Comparison of ENCODE assay signal across 1 cellular context in the genomic region with DNA sequence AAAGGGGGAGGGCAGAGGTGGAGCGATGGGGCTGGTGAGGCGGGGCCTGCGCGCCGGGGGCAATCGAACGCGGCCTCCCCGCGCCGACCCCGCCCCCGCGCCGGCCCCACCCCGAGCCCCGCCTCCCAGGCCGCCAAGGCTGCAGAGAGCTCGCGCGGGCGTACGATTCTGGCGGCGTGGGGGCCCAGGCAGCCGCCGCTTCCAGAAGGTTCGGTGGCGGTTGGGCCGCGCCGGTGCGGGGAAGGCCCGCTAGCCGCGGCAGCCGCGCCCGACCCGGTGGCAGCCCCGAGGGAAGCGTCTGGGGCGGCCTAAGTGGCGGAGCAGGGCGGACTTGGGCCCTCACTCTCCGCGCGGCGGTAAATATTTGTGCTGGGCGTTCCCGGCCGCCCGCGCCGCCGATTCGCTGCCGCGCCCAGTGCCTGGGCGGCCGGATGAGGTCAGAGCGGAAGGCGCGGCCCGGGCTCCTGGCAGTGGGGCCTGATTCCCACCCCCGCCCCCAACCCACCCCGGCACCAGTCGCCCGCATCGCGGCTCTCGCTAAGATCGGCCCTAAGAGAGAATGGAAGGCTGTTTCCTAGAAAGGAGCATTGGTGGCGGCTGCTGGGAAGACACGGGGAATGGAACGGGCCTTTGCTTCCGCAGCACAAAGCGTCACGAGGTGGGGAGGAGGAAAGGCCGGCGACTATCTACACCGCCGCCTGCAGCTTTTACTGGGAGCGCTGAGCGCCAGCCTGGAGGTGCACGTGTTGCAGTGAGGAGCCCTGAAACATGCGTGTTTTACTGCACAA.
TF ChIP-seq lines count a peak whose summit lies in the region.

A gene with protein sequence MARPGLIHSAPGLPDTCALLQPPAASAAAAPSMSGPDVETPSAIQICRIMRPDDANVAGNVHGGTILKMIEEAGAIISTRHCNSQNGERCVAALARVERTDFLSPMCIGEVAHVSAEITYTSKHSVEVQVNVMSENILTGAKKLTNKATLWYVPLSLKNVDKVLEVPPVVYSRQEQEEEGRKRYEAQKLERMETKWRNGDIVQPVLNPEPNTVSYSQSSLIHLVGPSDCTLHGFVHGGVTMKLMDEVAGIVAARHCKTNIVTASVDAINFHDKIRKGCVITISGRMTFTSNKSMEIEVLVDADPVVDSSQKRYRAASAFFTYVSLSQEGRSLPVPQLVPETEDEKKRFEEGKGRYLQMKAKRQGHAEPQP (minus strand): TSS at position 368 of the 788 bp plus-strand sequence. CDS start 368 bp downstream, outside the sequence.

TF ChIP-seq in HepG2, 621 proteins besides CTCF, POLR2A, EP300 and RAD21 (continued from another document and continues in another):
- TF ChIP-seq ARNT2 (CRISPR knock-in tag; IDR thresholded peaks at IDR 0.05; ENCODE audit: low read depth): peak; percentile 80; the same call in 1 of the 2 replicates
- no peak for TF ChIP-seq DNMT3B (CRISPR knock-in tag; conservative IDR thresholded peaks at IDR 0.05)
- TF ChIP-seq, protein P1, sequence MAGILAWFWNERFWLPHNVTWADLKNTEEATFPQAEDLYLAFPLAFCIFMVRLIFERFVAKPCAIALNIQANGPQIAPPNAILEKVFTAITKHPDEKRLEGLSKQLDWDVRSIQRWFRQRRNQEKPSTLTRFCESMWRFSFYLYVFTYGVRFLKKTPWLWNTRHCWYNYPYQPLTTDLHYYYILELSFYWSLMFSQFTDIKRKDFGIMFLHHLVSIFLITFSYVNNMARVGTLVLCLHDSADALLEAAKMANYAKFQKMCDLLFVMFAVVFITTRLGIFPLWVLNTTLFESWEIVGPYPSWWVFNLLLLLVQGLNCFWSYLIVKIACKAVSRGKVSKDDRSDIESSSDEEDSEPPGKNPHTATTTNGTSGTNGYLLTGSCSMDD (CRISPR knock-in tag; IDR thresholded peaks at IDR 0.05): no peak
- TF ChIP-seq, protein P2, sequence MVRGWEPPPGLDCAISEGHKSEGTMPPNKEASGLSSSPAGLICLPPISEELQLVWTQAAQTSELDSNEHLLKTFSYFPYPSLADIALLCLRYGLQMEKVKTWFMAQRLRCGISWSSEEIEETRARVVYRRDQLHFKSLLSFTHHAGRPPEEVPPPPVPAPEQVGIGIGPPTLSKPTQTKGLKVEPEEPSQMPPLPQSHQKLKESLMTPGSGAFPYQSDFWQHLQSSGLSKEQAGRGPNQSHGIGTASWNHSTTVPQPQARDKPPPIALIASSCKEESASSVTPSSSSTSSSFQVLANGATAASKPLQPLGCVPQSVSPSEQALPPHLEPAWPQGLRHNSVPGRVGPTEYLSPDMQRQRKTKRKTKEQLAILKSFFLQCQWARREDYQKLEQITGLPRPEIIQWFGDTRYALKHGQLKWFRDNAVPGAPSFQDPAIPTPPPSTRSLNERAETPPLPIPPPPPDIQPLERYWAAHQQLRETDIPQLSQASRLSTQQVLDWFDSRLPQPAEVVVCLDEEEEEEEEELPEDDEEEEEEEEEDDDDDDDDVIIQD (CRISPR knock-in tag; IDR thresholded peaks at IDR 0.05; ENCODE audit: low read depth): no peak
- peak; percentile 61; the same call in 1 of the 2 replicates for TF ChIP-seq TMF1 (CRISPR knock-in tag; IDR thresholded peaks at IDR 0.05; ENCODE audit: low read depth)
- 0 out of 2 replicates have a peak, but pooled peaks have one; percentile 65 for TF ChIP-seq ZNF766 (CRISPR knock-in tag; IDR thresholded peaks at IDR 0.05; ENCODE audit: borderline replicate concordance)
- TF ChIP-seq SETDB1 (CRISPR knock-in tag; IDR thresholded peaks at IDR 0.05; ENCODE audit: borderline replicate concordance): no peak
- TF ChIP-seq ZSCAN31 (CRISPR knock-in tag; IDR thresholded peaks at IDR 0.05; ENCODE audit: low read depth): 0 out of 2 replicates have a peak, but pooled peaks have one; percentile 19
- peak; percentile 34; the same call in 1 of the 2 replicates for TF ChIP-seq KLF15 (CRISPR knock-in tag; IDR thresholded peaks at IDR 0.05; ENCODE audit: borderline replicate concordance)
- TF ChIP-seq, protein P3, sequence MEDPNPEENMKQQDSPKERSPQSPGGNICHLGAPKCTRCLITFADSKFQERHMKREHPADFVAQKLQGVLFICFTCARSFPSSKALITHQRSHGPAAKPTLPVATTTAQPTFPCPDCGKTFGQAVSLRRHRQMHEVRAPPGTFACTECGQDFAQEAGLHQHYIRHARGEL (CRISPR knock-in tag; IDR thresholded peaks at IDR 0.05): no peak
- TF ChIP-seq ZNF709 (CRISPR knock-in tag; IDR thresholded peaks at IDR 0.05): no peak
- TF ChIP-seq FOXK1 (CRISPR knock-in tag; IDR thresholded peaks at IDR 0.05; ENCODE audit: borderline replicate concordance, low read depth): no peak
- TF ChIP-seq, protein P4, sequence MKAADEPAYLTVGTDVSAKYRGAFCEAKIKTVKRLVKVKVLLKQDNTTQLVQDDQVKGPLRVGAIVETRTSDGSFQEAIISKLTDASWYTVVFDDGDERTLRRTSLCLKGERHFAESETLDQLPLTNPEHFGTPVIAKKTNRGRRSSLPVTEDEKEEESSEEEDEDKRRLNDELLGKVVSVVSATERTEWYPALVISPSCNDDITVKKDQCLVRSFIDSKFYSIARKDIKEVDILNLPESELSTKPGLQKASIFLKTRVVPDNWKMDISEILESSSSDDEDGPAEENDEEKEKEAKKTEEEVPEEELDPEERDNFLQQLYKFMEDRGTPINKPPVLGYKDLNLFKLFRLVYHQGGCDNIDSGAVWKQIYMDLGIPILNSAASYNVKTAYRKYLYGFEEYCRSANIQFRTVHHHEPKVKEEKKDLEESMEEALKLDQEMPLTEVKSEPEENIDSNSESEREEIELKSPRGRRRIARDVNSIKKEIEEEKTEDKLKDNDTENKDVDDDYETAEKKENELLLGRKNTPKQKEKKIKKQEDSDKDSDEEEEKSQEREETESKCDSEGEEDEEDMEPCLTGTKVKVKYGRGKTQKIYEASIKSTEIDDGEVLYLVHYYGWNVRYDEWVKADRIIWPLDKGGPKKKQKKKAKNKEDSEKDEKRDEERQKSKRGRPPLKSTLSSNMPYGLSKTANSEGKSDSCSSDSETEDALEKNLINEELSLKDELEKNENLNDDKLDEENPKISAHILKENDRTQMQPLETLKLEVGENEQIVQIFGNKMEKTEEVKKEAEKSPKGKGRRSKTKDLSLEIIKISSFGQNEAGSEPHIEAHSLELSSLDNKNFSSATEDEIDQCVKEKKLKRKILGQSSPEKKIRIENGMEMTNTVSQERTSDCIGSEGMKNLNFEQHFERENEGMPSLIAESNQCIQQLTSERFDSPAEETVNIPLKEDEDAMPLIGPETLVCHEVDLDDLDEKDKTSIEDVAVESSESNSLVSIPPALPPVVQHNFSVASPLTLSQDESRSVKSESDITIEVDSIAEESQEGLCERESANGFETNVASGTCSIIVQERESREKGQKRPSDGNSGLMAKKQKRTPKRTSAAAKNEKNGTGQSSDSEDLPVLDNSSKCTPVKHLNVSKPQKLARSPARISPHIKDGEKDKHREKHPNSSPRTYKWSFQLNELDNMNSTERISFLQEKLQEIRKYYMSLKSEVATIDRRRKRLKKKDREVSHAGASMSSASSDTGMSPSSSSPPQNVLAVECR (CRISPR knock-in tag; IDR thresholded peaks at IDR 0.05; ENCODE audit: borderline replicate concordance): peak; percentile 83
- TF ChIP-seq MEF2D (CRISPR knock-in tag; IDR thresholded peaks at IDR 0.05): no peak
- no peak for TF ChIP-seq RCOR2 (CRISPR knock-in tag; IDR thresholded peaks at IDR 0.05)
- TF ChIP-seq, protein P5, sequence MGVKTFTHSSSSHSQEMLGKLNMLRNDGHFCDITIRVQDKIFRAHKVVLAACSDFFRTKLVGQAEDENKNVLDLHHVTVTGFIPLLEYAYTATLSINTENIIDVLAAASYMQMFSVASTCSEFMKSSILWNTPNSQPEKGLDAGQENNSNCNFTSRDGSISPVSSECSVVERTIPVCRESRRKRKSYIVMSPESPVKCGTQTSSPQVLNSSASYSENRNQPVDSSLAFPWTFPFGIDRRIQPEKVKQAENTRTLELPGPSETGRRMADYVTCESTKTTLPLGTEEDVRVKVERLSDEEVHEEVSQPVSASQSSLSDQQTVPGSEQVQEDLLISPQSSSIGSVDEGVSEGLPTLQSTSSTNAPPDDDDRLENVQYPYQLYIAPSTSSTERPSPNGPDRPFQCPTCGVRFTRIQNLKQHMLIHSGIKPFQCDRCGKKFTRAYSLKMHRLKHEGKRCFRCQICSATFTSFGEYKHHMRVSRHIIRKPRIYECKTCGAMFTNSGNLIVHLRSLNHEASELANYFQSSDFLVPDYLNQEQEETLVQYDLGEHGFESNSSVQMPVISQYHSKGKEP (CRISPR knock-in tag; IDR thresholded peaks at IDR 0.05): no peak; the same call in 1 of the 2 replicates
- TF ChIP-seq DR1 (CRISPR knock-in tag; IDR thresholded peaks at IDR 0.05): no peak
- TF ChIP-seq, protein P6, sequence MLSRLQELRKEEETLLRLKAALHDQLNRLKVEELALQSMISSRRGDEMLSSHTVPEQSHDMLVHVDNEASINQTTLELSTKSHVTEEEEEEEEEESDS (CRISPR knock-in tag; IDR thresholded peaks at IDR 0.05; ENCODE audit: borderline replicate concordance): 0 out of 2 replicates have a peak, but pooled peaks have one; percentile 59
- peak; percentile 94 for TF ChIP-seq YEATS4 (CRISPR knock-in tag; IDR thresholded peaks at IDR 0.05; ENCODE audit: borderline replicate concordance)
- TF ChIP-seq, protein P7, sequence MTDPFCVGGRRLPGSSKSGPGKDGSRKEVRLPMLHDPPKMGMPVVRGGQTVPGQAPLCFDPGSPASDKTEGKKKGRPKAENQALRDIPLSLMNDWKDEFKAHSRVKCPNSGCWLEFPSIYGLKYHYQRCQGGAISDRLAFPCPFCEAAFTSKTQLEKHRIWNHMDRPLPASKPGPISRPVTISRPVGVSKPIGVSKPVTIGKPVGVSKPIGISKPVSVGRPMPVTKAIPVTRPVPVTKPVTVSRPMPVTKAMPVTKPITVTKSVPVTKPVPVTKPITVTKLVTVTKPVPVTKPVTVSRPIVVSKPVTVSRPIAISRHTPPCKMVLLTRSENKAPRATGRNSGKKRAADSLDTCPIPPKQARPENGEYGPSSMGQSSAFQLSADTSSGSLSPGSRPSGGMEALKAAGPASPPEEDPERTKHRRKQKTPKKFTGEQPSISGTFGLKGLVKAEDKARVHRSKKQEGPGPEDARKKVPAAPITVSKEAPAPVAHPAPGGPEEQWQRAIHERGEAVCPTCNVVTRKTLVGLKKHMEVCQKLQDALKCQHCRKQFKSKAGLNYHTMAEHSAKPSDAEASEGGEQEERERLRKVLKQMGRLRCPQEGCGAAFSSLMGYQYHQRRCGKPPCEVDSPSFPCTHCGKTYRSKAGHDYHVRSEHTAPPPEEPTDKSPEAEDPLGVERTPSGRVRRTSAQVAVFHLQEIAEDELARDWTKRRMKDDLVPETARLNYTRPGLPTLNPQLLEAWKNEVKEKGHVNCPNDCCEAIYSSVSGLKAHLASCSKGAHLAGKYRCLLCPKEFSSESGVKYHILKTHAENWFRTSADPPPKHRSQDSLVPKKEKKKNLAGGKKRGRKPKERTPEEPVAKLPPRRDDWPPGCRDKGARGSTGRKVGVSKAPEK (CRISPR knock-in tag; IDR thresholded peaks at IDR 0.05; ENCODE audit: borderline replicate concordance): no peak
- TF ChIP-seq ZNF234 (CRISPR knock-in tag; conservative IDR thresholded peaks at IDR 0.05): no peak
- TF ChIP-seq, protein P8, sequence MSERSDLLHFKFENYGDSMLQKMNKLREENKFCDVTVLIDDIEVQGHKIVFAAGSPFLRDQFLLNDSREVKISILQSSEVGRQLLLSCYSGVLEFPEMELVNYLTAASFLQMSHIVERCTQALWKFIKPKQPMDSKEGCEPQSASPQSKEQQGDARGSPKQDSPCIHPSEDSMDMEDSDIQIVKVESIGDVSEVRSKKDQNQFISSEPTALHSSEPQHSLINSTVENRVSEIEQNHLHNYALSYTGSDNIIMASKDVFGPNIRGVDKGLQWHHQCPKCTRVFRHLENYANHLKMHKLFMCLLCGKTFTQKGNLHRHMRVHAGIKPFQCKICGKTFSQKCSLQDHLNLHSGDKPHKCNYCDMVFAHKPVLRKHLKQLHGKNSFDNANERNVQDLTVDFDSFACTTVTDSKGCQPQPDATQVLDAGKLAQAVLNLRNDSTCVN (CRISPR knock-in tag; IDR thresholded peaks at IDR 0.05; ENCODE audit: borderline replicate concordance): no peak
- TF ChIP-seq ZNF562 (CRISPR knock-in tag; IDR thresholded peaks at IDR 0.05; ENCODE audit: borderline replicate concordance): no peak
- TF ChIP-seq PHF8 (CRISPR knock-in tag; IDR thresholded peaks at IDR 0.05): peak; percentile 67; the same call in 1 of the 2 replicates
- TF ChIP-seq, protein P9, sequence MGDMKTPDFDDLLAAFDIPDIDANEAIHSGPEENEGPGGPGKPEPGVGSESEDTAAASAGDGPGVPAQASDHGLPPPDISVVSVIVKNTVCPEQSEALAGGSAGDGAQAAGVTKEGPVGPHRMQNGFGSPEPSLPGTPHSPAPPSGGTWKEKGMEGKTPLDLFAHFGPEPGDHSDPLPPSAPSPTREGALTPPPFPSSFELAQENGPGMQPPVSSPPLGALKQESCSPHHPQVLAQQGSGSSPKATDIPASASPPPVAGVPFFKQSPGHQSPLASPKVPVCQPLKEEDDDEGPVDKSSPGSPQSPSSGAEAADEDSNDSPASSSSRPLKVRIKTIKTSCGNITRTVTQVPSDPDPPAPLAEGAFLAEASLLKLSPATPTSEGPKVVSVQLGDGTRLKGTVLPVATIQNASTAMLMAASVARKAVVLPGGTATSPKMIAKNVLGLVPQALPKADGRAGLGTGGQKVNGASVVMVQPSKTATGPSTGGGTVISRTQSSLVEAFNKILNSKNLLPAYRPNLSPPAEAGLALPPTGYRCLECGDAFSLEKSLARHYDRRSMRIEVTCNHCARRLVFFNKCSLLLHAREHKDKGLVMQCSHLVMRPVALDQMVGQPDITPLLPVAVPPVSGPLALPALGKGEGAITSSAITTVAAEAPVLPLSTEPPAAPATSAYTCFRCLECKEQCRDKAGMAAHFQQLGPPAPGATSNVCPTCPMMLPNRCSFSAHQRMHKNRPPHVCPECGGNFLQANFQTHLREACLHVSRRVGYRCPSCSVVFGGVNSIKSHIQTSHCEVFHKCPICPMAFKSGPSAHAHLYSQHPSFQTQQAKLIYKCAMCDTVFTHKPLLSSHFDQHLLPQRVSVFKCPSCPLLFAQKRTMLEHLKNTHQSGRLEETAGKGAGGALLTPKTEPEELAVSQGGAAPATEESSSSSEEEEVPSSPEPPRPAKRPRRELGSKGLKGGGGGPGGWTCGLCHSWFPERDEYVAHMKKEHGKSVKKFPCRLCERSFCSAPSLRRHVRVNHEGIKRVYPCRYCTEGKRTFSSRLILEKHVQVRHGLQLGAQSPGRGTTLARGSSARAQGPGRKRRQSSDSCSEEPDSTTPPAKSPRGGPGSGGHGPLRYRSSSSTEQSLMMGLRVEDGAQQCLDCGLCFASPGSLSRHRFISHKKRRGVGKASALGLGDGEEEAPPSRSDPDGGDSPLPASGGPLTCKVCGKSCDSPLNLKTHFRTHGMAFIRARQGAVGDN (CRISPR knock-in tag; IDR thresholded peaks at IDR 0.05): peak; percentile 86
- TF ChIP-seq, protein P10, sequence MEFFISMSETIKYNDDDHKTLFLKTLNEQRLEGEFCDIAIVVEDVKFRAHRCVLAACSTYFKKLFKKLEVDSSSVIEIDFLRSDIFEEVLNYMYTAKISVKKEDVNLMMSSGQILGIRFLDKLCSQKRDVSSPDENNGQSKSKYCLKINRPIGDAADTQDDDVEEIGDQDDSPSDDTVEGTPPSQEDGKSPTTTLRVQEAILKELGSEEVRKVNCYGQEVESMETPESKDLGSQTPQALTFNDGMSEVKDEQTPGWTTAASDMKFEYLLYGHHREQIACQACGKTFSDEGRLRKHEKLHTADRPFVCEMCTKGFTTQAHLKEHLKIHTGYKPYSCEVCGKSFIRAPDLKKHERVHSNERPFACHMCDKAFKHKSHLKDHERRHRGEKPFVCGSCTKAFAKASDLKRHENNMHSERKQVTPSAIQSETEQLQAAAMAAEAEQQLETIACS (CRISPR knock-in tag; IDR thresholded peaks at IDR 0.05): no peak
